In genomic region chr19:38869160-38869835, GRCh38 we compare ENCODE assay signal across 8 cellular contexts. TPM values are rescaled to one million over a fixed set of nuclear protein-coding genes. Genes with fewer than 3 reads are reported as not detected.
DNase-seq lines count a peak whose midpoint lies in the region; ATAC-seq and TF ChIP-seq lines count a peak whose summit lies in the region.

No MANE protein-coding gene starts in this region.

- peak overlapping the region; percentile 60 for H2BK15ac ChIP-seq in neuronal stem cell (ENCODE audit: low read length)

- 2 to 46% methylated on average over 10 to 12 of the region's 34 CpGs for WGBS in esophagus squamous epithelium, 2 donors
- no CpG with 5 or more reads among the region's 34 CpGs for WGBS in neuronal stem cell (ENCODE audit: extremely low coverage in 2 of 2, insufficient read length in 2 of 2, insufficient replicate concordance in 1 of 2), 2 donors

- H3K14ac ChIP-seq in neuronal stem cell (ENCODE audit: low read length) = no peak overlapping the region

- H3K27ac ChIP-seq in SJSA1 = no peak overlapping the region
- H3K27ac ChIP-seq in esophagus squamous epithelium = peak overlapping the region; percentile 37 to 67 (median 56)
- H3K27ac ChIP-seq in neuronal stem cell (replicated peaks; ENCODE audit: low read length) = no peak overlapping the region

- H3K18ac ChIP-seq in neuronal stem cell (ENCODE audit: low read length) = peak overlapping the region; percentile 96

- TF ChIP-seq POLR2A in esophagus squamous epithelium (IDR thresholded peaks at IDR 0.05) = no peak

- H2BK120ac ChIP-seq in neuronal stem cell (ENCODE audit: low read depth, low read length) = no peak overlapping the region

- peak overlapping the region; percentile 29 for H2BK5ac ChIP-seq in neuronal stem cell (ENCODE audit: low read length)

- H3K4me1 ChIP-seq in SJSA1 (replicated peaks) (peaks cover 8% of the 10 kb centered on the region), esophagus squamous epithelium (peaks cover 18 to 61% (median 30%) of the 10 kb centered on the region in 3 donors), neuronal stem cell (ENCODE audit: control insufficient read depth in 2 of 2, insufficient read depth in 1 of 2, low read depth in 1 of 2, low read length in 2 of 2) (peaks cover 0 to 12% of the 10 kb centered on the region in 2 donors)

- H2AK5ac ChIP-seq in neuronal stem cell (ENCODE audit: low read depth, low read length) = peak overlapping the region; percentile 93

- H3K79me1 ChIP-seq in neuronal stem cell (ENCODE audit: low read depth, low read length) = peaks cover 3% of the 10 kb centered on the region

- H3K9me3 ChIP-seq in SJSA1 (replicated peaks) = no peaks in the 10 kb centered on the region
- no peaks in the 10 kb centered on the region for H3K9me3 ChIP-seq in esophagus squamous epithelium
- peaks cover 0 to 4% of the 10 kb centered on the region in 2 donors for H3K9me3 ChIP-seq in neuronal stem cell (replicated peaks in 1 of 2; ENCODE audit: control insufficient read depth in 2 of 2, insufficient read depth in 1 of 2, low read depth in 1 of 2, low read length in 2 of 2)

- peak overlapping the region; percentile 65 for H4K8ac ChIP-seq in neuronal stem cell (ENCODE audit: low read depth, low read length)

- peak overlapping the region; percentile 29 for H3K23ac ChIP-seq in neuronal stem cell (ENCODE audit: low read depth, low read length, poor library complexity)

- no peak for DNase-seq in GM06990 (ENCODE audit: extremely low read depth, insufficient read length)
- DNase-seq in SJSA1 (ENCODE audit: low read depth in 1 of 2, low spot score in 2 of 2) = no peak
- DNase-seq in esophagus squamous epithelium (lab: John Stamatoyannopoulos, UW) = no peak
- DNase-seq in neuronal stem cell (ENCODE audit: low spot score) = no peak
- no peak for DNase-seq in HK-2 (ENCODE audit: unreplicated experiment)

- H4K91ac ChIP-seq in neuronal stem cell (ENCODE audit: low read depth, low read length, poor library complexity) = no peak overlapping the region

- H3K36me3 ChIP-seq in GM06990 (ENCODE audit: control insufficient read depth, insufficient read depth, low read length) = peaks cover 19% of the 10 kb centered on the region
- no peaks in the 10 kb centered on the region for H3K36me3 ChIP-seq in SJSA1
- H3K36me3 ChIP-seq in esophagus squamous epithelium = no peaks in the 10 kb centered on the region
- H3K36me3 ChIP-seq in neuronal stem cell (replicated peaks in 1 of 2; ENCODE audit: control insufficient read depth in 2 of 2, insufficient read depth in 2 of 2, low read length in 2 of 2) = no peaks in the 10 kb centered on the region

- intact Hi-C loops in esophagus squamous epithelium (cut with DNase I) = no loop called here

- peak overlapping the region; percentile 37 for H2AFZ ChIP-seq in neuronal stem cell (ENCODE audit: low read length)

- H3K4me3 ChIP-seq in GM06990 (replicated peaks; ENCODE audit: low read depth, low read length) = peak overlapping the region; percentile 14; the same call in 1 of the 2 replicates
- peak overlapping the region; percentile 17 for H3K4me3 ChIP-seq in SJSA1
- H3K4me3 ChIP-seq in esophagus squamous epithelium = peak overlapping the region; percentile 30 to 65 (median 52)
- peak overlapping the region in 1 of 2 donors; percentile 79 for H3K4me3 ChIP-seq in neuronal stem cell (ENCODE audit: low read length in 2 of 2)

- no peaks in the 10 kb centered on the region for H3K27me3 ChIP-seq in GM06990 (replicated peaks; ENCODE audit: control insufficient read depth, insufficient read depth, low read length)
- H3K27me3 ChIP-seq in SJSA1 (replicated peaks) = no peaks in the 10 kb centered on the region
- H3K27me3 ChIP-seq in esophagus squamous epithelium = no peaks in the 10 kb centered on the region
- H3K27me3 ChIP-seq in neuronal stem cell (ENCODE audit: control insufficient read depth in 3 of 3, insufficient read depth in 3 of 3, low read depth in 1 of 3, low read length in 3 of 3) = peaks cover 0 to 12% (median 0%) of the 10 kb centered on the region in 3 experiments

- H2BK12ac ChIP-seq in neuronal stem cell (ENCODE audit: low read length) = peak overlapping the region; percentile 78

- H3K9ac ChIP-seq in neuronal stem cell (ENCODE audit: low read depth, low read length, poor library complexity) = peak overlapping the region; percentile 74

- H3K4ac ChIP-seq in neuronal stem cell (ENCODE audit: low read length) = no peak overlapping the region

- no peak for TF ChIP-seq CTCF in GM06990 (IDR thresholded peaks at IDR 0.05; ENCODE audit: insufficient read depth, low read length, poor library complexity, severe bottlenecking)
- TF ChIP-seq CTCF in esophagus squamous epithelium (IDR thresholded peaks at IDR 0.05) = no peak

- peak overlapping the region; percentile 83 for H3K4me2 ChIP-seq in neuronal stem cell (ENCODE audit: insufficient read depth, low read length, poor library complexity, severe bottlenecking)

- ATAC-seq in HG02970 (IDR thresholded peaks at IDR 0.05; ENCODE audit: low FRiP score, unreplicated experiment) (no peak), HG03108 (IDR thresholded peaks at IDR 0.05; ENCODE audit: unreplicated experiment) (no peak), GM21786 (IDR thresholded peaks at IDR 0.05; ENCODE audit: unreplicated experiment) (no peak)

RNA-seq across cellular contexts. Expression of gene RINL, which starts 8.8 kb away (rescaled TPM):
- 0.84 TPM in 1 of 2 replicates, not detected in the other for total RNA-seq in SJSA1 (2014; rRNA removed; shearing (Covaris generic))
- total RNA-seq in esophagus squamous epithelium = 10 to 100 TPM in 1 of 4 donors, 1 to 10 TPM in 3; 4.8 to 14.9 (median 5.7) TPM
- polyA plus RNA-seq in neuronal stem cell (2013, experiment 1 of 2) = 6.6 TPM
- 6.7 TPM for polyA plus RNA-seq in neuronal stem cell (2013, experiment 2 of 2)

RNA-seq across cellular contexts. Expression of gene HNRNPL, which starts 19.5 kb away (rescaled TPM):
- 266 and 343 TPM in 2 replicates for total RNA-seq in SJSA1 (2014; rRNA removed; shearing (Covaris generic))
- total RNA-seq in esophagus squamous epithelium = 100 to 1,000 TPM; 136 to 186 (median 167) TPM
- polyA plus RNA-seq in neuronal stem cell (2013, experiment 1 of 2) = 340 TPM
- polyA plus RNA-seq in neuronal stem cell (2013, experiment 2 of 2) = 361 TPM

RNA-seq across cellular contexts. Expression of gene SIRT2, which starts 30.1 kb away (rescaled TPM):
- 48.8 and 75.6 TPM in 2 replicates for total RNA-seq in SJSA1 (2014; rRNA removed; shearing (Covaris generic))
- 10 to 100 TPM; 39.8 to 71.5 (median 52.7) TPM for total RNA-seq in esophagus squamous epithelium
- polyA plus RNA-seq in neuronal stem cell (2013, experiment 1 of 2) = 17.7 TPM
- 18.7 TPM for polyA plus RNA-seq in neuronal stem cell (2013, experiment 2 of 2)

RNA-seq across cellular contexts. Expression of gene NFKBIB, which starts 30.5 kb away (rescaled TPM):
- 19.3 and 29.8 TPM in 2 replicates for total RNA-seq in SJSA1 (2014; rRNA removed; shearing (Covaris generic))
- 10 to 100 TPM; 22.0 to 34.0 (median 26.7) TPM for total RNA-seq in esophagus squamous epithelium
- polyA plus RNA-seq in neuronal stem cell (2013, experiment 1 of 2) = 14.1 TPM
- 13.2 TPM for polyA plus RNA-seq in neuronal stem cell (2013, experiment 2 of 2)

RNA-seq across cellular contexts. Expression of gene ECH1, which starts 37.7 kb away (rescaled TPM):
- total RNA-seq in SJSA1 (2014; rRNA removed; shearing (Covaris generic)) = 48.3 and 64.8 TPM in 2 replicates
- total RNA-seq in esophagus squamous epithelium = 100 to 1,000 TPM in 1 of 4 donors, 10 to 100 TPM in 3; 63.4 to 129 (median 85.9) TPM
- polyA plus RNA-seq in neuronal stem cell (2013, experiment 1 of 2) = 153 TPM
- polyA plus RNA-seq in neuronal stem cell (2013, experiment 2 of 2) = 162 TPM

Comparison
In these comparisons a context has a peak if more than half of its experiments do, and no peak if none do; other contexts are left out.
1. H3K27ac ChIP-seq: peak in esophagus squamous epithelium (4 of 4); none in SJSA1 (single experiment) and neuronal stem cell (single experiment).